In genomic region chr12:85356596-85357385, GRCh38 we compare ENCODE assay signal across 1 cellular context.
TF ChIP-seq lines count a peak whose summit lies in the region.

No MANE protein-coding gene starts in this region.

TF ChIP-seq in GM23338, 12 proteins besides CTCF, POLR2A, EP300 and RAD21 (continued from another document):
- TF ChIP-seq EZH2phosphoT487 (IDR thresholded peaks at IDR 0.05; ENCODE audit: unreplicated experiment) (no peak), STAT1 (IDR thresholded peaks at IDR 0.05; ENCODE audit: unreplicated experiment) (no peak)
